ENCODE assay signal across 1 cellular context in the genomic region with DNA sequence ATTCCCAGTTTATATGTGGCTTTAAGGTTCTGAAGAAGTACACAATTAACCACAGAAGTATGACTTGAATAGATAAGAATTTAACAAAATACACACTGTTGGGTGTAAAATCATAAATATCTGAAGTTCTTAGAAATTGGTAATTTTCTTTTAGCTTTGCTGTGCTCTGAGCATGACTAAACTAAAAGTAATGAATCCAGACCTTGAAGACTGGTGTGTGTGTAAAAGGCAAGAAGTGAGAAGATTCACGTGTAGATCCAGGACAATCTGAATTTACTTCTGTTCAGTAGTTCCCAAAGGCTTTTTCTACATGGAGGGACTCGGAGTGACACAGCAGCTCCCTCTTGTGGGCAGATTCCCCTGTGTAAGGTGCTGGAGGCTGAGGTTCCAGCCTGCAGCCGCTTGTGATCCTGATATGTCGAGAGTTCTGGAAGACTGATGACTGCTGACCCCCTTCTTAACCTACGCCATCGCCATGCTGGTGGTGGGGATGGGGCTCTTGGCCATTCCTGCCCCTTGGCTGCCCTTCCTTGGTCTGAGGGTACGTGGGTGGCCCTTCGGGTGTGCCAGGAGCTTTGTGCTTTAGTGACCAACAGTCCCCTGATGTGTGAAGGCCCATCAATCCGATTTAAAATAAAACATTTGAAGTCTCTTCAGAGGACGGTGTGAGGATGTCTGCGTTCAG.
A peak's percentile ranks its signal among the peaks of the same experiment; 100 is the strongest.
TF ChIP-seq lines count a peak whose summit lies in the region.

No MANE protein-coding gene starts in this region.

TF ChIP-seq in K562, 482 proteins besides CTCF, POLR2A, EP300 and RAD21 (continued from another document):
- TF ChIP-seq, protein P1, sequence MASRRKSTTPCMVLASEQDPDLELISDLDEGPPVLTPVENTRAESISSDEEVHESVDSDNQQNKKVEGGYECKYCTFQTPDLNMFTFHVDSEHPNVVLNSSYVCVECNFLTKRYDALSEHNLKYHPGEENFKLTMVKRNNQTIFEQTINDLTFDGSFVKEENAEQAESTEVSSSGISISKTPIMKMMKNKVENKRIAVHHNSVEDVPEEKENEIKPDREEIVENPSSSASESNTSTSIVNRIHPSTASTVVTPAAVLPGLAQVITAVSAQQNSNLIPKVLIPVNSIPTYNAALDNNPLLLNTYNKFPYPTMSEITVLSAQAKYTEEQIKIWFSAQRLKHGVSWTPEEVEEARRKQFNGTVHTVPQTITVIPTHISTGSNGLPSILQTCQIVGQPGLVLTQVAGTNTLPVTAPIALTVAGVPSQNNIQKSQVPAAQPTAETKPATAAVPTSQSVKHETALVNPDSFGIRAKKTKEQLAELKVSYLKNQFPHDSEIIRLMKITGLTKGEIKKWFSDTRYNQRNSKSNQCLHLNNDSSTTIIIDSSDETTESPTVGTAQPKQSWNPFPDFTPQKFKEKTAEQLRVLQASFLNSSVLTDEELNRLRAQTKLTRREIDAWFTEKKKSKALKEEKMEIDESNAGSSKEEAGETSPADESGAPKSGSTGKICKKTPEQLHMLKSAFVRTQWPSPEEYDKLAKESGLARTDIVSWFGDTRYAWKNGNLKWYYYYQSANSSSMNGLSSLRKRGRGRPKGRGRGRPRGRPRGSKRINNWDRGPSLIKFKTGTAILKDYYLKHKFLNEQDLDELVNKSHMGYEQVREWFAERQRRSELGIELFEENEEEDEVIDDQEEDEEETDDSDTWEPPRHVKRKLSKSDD (conservative IDR thresholded peaks at IDR 0.05; ENCODE audit: low read length), result no peak
- TF ChIP-seq, protein P2, sequence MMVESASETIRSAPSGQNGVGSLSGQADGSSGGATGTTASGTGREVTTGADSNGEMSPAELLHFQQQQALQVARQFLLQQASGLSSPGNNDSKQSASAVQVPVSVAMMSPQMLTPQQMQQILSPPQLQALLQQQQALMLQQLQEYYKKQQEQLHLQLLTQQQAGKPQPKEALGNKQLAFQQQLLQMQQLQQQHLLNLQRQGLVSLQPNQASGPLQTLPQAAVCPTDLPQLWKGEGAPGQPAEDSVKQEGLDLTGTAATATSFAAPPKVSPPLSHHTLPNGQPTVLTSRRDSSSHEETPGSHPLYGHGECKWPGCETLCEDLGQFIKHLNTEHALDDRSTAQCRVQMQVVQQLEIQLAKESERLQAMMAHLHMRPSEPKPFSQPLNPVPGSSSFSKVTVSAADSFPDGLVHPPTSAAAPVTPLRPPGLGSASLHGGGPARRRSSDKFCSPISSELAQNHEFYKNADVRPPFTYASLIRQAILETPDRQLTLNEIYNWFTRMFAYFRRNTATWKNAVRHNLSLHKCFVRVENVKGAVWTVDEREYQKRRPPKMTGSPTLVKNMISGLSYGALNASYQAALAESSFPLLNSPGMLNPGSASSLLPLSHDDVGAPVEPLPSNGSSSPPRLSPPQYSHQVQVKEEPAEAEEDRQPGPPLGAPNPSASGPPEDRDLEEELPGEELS (CRISPR knock-in tag; IDR thresholded peaks at IDR 0.05; ENCODE audit: borderline replicate concordance), result peak; percentile 44; the same call in 1 of the 2 replicates
- TF ChIP-seq NFE2 (IDR thresholded peaks at IDR 0.05; ENCODE audit: low read depth), result peak; percentile 56; the same call in 1 of the 2 replicates
- TF ChIP-seq ZNF586 (CRISPR knock-in tag; conservative IDR thresholded peaks at IDR 0.05), result no peak
- TF ChIP-seq, protein P3, sequence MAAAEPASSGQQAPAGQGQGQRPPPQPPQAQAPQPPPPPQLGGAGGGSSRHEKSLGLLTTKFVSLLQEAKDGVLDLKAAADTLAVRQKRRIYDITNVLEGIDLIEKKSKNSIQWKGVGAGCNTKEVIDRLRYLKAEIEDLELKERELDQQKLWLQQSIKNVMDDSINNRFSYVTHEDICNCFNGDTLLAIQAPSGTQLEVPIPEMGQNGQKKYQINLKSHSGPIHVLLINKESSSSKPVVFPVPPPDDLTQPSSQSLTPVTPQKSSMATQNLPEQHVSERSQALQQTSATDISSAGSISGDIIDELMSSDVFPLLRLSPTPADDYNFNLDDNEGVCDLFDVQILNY (CRISPR knock-in tag; IDR thresholded peaks at IDR 0.05), result 0 out of 2 replicates have a peak, but pooled peaks have one; percentile 49
- no peak for TF ChIP-seq GTF2F1 (IDR thresholded peaks at IDR 0.05; ENCODE audit: low read depth, low read length)
- TF ChIP-seq ARNT (IDR thresholded peaks at IDR 0.05), result peak in 1 of 2 experiments; percentile 70; a peak in 1 of 4 replicates
